In genomic region chr15:31358163-31358562, GRCh38 we compare ENCODE assay signal across 1 cellular context.
TF ChIP-seq lines count a peak whose summit lies in the region.

No MANE protein-coding gene starts in this region.

TF ChIP-seq in WTC11, 78 proteins besides CTCF, POLR2A, EP300 and RAD21 (continued from another document):
- TF ChIP-seq ZMAT4 (CRISPR knock-in tag; IDR thresholded peaks at IDR 0.05), result no peak
